ENCODE assay signal across 14 cellular contexts in the genomic region with DNA sequence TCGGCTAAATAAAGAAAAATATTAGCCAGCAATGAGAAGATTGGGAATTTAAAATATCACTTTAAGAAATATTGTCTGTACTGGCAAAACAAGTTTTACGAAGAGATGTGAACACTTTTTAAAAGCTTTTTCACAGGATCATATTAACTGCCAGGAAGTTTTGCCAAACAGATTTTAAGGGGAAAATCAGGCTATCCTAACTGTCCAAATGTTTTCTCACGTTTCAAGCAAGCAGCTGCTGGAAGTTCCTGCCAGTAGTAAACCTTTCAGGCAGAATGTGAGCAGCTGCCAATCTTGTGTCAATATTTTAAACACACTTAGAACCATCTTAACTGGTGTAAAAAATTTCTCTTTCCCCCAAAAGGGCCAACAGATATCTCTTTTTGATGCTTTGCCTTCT.
"Had no signal": no experiment of that assay in that cellular context is flagged by ENCODE, and none has a peak within 500 bp of the region (broad histone marks: within the 10 kb centered on the region; RNA-seq: fewer than 3 reads in every experiment).

No MANE protein-coding gene starts in this region.

- H3K27me3 ChIP-seq: cardiac muscle cell, esophagus muscularis mucosa, ovary, upper lobe of left lung had no signal

- ATAC-seq: activated CD8-positive, alpha-beta T cell treated with anti-CD3 and anti-CD28 coated beads, Interleukin-2, amount 10 ng/mL, durations not matched to agents 7 days and 5 days; left colon; mucosa of descending colon; WTC11 had no signal

- H3K9me3 Mint-ChIP-seq: nephron, WTC11 had no signal

- H3K27me3 Mint-ChIP-seq: stimulated activated naive CD8-positive, alpha-beta T cell treated with anti-CD3 and anti-CD28 coated beads, Interleukin-15, Interleukin-2, amounts not matched to agents 100 ng/mL and 50 ng/mL, for 24 hours had no signal

- H3K27ac Mint-ChIP-seq: activated CD8-positive, alpha-beta T cell treated with anti-CD3 and anti-CD28 coated beads, Interleukin-2, amount 10 ng/mL, durations not matched to agents 7 days and 5 days; stimulated activated naive CD8-positive, alpha-beta T cell treated with anti-CD3 and anti-CD28 coated beads, Interleukin-15, Interleukin-2, amounts not matched to agents 100 ng/mL and 50 ng/mL, for 24 hours; WTC11 had no signal

- H3K27ac ChIP-seq: cardiac muscle cell, esophagus muscularis mucosa, ovary, upper lobe of left lung had no signal

- DNase-seq: activated CD4-positive, alpha-beta T cell treated with anti-CD3 and anti-CD28 coated beads for 48 hours; activated CD8-positive, alpha-beta T cell treated with anti-CD3 and anti-CD28 coated beads, Interleukin-2, amount 10 ng/mL, durations not matched to agents 7 days and 5 days; activated naive CD4-positive, alpha-beta T cell treated with Interleukin-2 at 50 U/mL for 16 hours; left colon; mammary epithelial cell; mucosa of descending colon; ovary; stimulated activated CD4-positive, alpha-beta T cell treated with anti-CD3 and anti-CD28 coated beads, Interleukin-4, amount 100 ng/mL, for 24 hours had no signal

- H3K36me3 Mint-ChIP-seq: WTC11 had no signal

- H3K4me3 Mint-ChIP-seq: activated CD8-positive, alpha-beta T cell treated with anti-CD3 and anti-CD28 coated beads, Interleukin-2, amount 10 ng/mL, durations not matched to agents 7 days and 5 days; nephron; stimulated activated naive CD8-positive, alpha-beta T cell treated with anti-CD3 and anti-CD28 coated beads, Interleukin-15, Interleukin-2, amounts not matched to agents 100 ng/mL and 50 ng/mL, for 24 hours; WTC11 had no signal

- H3K9me3 ChIP-seq: esophagus muscularis mucosa, mucosa of descending colon, ovary, upper lobe of left lung had no signal

- H3K4me1 ChIP-seq: esophagus muscularis mucosa, upper lobe of left lung had no signal
